ENCODE assay signal across 16 cellular contexts in genomic region chrX:40088299-40088625, GRCh38. TPM values are rescaled to one million over a fixed set of nuclear protein-coding genes. Genes with fewer than 3 reads are reported as not detected.
DNase-seq lines count a peak whose midpoint lies in the region; ATAC-seq, FAIRE-seq and TF ChIP-seq lines count a peak whose summit lies in the region.
"Had no signal": no experiment of that assay in that cellular context is flagged by ENCODE, and none has a peak within 500 bp of the region (broad histone marks: within the 10 kb centered on the region; RNA-seq: fewer than 3 reads in every experiment).

No MANE protein-coding gene starts in this region.

- intact Hi-C loops in pancreas (cut with DNase I), result no loop called here

- H3K9me3 ChIP-seq in BLaER1, result peaks cover 22% of the 10 kb centered on the region; the same call in 1 of the 2 replicates
- H3K9me3 ChIP-seq in HUES64 (ENCODE audit: insufficient read depth, low read depth, low read length), result no peaks in the 10 kb centered on the region
- no peaks in the 10 kb centered on the region for H3K9me3 ChIP-seq in pancreas

- H4K20me1 ChIP-seq in BLaER1, result peaks cover 100% of the 10 kb centered on the region

- WGBS in HUES64, result 3% methylated on average over 5 of the region's 5 CpGs
- WGBS in pancreas, 2 donors, result 13 to 41% methylated on average over 5 of the region's 5 CpGs

- H3K27me3 ChIP-seq in BLaER1 (peaks cover 84% of the 10 kb centered on the region), HUES64 (ENCODE audit: insufficient read depth, low read length) (peaks cover 52% of the 10 kb centered on the region), pancreas (peaks cover 0 to 6% (median 0%) of the 10 kb centered on the region in 4 donors)

- no peaks in the 10 kb centered on the region for H3K27me3 Mint-ChIP-seq in central memory CD8-positive, alpha-beta T cell
- H3K27me3 Mint-ChIP-seq in nephron (ENCODE audit: low read depth), result peaks cover 10% of the 10 kb centered on the region
- H3K27me3 Mint-ChIP-seq in activated T-cell treated with anti-CD3 and anti-CD28 coated beads, Interleukin-2, amount 50 U/mL, for 4 hours (ENCODE audit: low read depth), result no peaks in the 10 kb centered on the region
- H3K27me3 Mint-ChIP-seq: B cell had no signal

- H3K36me3 Mint-ChIP-seq in central memory CD8-positive, alpha-beta T cell (ENCODE audit: insufficient read depth), result peaks cover 3% of the 10 kb centered on the region
- H3K36me3 Mint-ChIP-seq in nephron (ENCODE audit: low read depth), result no peaks in the 10 kb centered on the region
- H3K36me3 Mint-ChIP-seq in activated T-cell treated with anti-CD3 and anti-CD28 coated beads, Interleukin-2, amount 50 U/mL, for 4 hours (ENCODE audit: insufficient read depth), result peaks cover 3% of the 10 kb centered on the region

- H3K4me2 ChIP-seq in BLaER1, result peak overlapping the region; percentile 85

- peaks cover 21% of the 10 kb centered on the region for H3K36me3 ChIP-seq in BLaER1
- no peaks in the 10 kb centered on the region for H3K36me3 ChIP-seq in HUES64 (ENCODE audit: insufficient read depth, low read length)
- no peaks in the 10 kb centered on the region for H3K36me3 ChIP-seq in pancreas

- peak overlapping the region; percentile 39 for H3K27ac Mint-ChIP-seq in central memory CD8-positive, alpha-beta T cell (ENCODE audit: low read depth)
- H3K27ac Mint-ChIP-seq in nephron, result peak overlapping the region; percentile 26 to 45 (median 42)
- H3K27ac Mint-ChIP-seq: activated naive CD4-positive, alpha-beta T cell treated with anti-CD3 and anti-CD28 coated beads for 36 hours; B cell had no signal

- peaks cover 62% of the 10 kb centered on the region for H3K4me1 Mint-ChIP-seq in central memory CD8-positive, alpha-beta T cell
- peaks cover 78% of the 10 kb centered on the region for H3K4me1 Mint-ChIP-seq in nephron
- peaks cover 61% of the 10 kb centered on the region for H3K4me1 Mint-ChIP-seq in activated T-cell treated with anti-CD3 and anti-CD28 coated beads, Interleukin-2, amount 50 U/mL, for 4 hours (ENCODE audit: low read depth)

- H3K4me3 Mint-ChIP-seq in central memory CD8-positive, alpha-beta T cell, result peak overlapping the region; percentile 46
- H3K4me3 Mint-ChIP-seq in nephron, result peak overlapping the region in 2 of 3 experiments; percentile 37 to 64
- no peak overlapping the region for H3K4me3 Mint-ChIP-seq in activated T-cell treated with anti-CD3 and anti-CD28 coated beads, Interleukin-2, amount 50 U/mL, for 4 hours
- H3K4me3 Mint-ChIP-seq: activated naive CD4-positive, alpha-beta T cell treated with anti-CD3 and anti-CD28 coated beads for 36 hours had no signal

- no peak for ATAC-seq in central memory CD8-positive, alpha-beta T cell (replicated peaks; ENCODE audit: extremely low read depth, poor library complexity, severe bottlenecking)
- ATAC-seq in activated T-cell treated with anti-CD3 and anti-CD28 coated beads, Interleukin-2, amount 50 U/mL, for 4 hours, result no peak
- ATAC-seq in pancreas, result no peak

- no peak for DNase-seq in central memory CD8-positive, alpha-beta T cell (ENCODE audit: low spot score in 2 of 2)
- DNase-seq in LoVo (ENCODE audit: low spot score) (no peak), DMS114 treated with DMSO at 0.1 percent for 48 hours (lab: John Stamatoyannopoulos, UW; ENCODE audit: unreplicated experiment) (no peak), pancreas (no peak)
- no peak for DNase-seq in activated T-cell treated with anti-CD3 and anti-CD28 coated beads, Interleukin-2, amount 50 U/mL, for 4 hours
- DNase-seq: activated naive CD4-positive, alpha-beta T cell treated with anti-CD3 and anti-CD28 coated beads for 36 hours; caudate nucleus; NCI-H146; NCI-H774; SHP77 had no signal

- no peak for FAIRE-seq in pancreas (lab: Jason Lieb, UNC)
- FAIRE-seq: GM18507, HTR-8/SVneo had no signal

- 0 out of 2 replicates have a peak overlapping the region, but pooled peaks have one; percentile 5 for H3K9ac ChIP-seq in BLaER1
- no peak overlapping the region for H3K9ac ChIP-seq in HUES64 (ENCODE audit: low read depth, low read length)

- no peak overlapping the region for H3K27ac ChIP-seq in BLaER1
- H3K27ac ChIP-seq in HUES64 (ENCODE audit: low read depth, low read length), result peak overlapping the region; percentile 26; the same call in 1 of the 2 replicates
- H3K27ac ChIP-seq in pancreas, result peak overlapping the region in 1 of 4 donors; percentile 9

- TF ChIP-seq CTCF in nephron (IDR thresholded peaks at IDR 0.05; ENCODE audit: unreplicated experiment in 3 of 3) (no peak), pancreas (IDR thresholded peaks at IDR 0.05) (no peak)

- H3K4me3 ChIP-seq in BLaER1, result no peak overlapping the region; the same call in 1 of the 2 replicates
- peak overlapping the region; percentile 65 for H3K4me3 ChIP-seq in HUES64 (ENCODE audit: low read length)
- H3K4me3 ChIP-seq in pancreas, result no peak overlapping the region

- H3K4me1 ChIP-seq in BLaER1 (peaks cover 98% of the 10 kb centered on the region), HUES64 (ENCODE audit: insufficient read depth, low read length) (peaks cover 55% of the 10 kb centered on the region), pancreas (peaks cover 0 to 36% (median 0%) of the 10 kb centered on the region in 3 donors)

- no peaks in the 10 kb centered on the region for H3K9me3 Mint-ChIP-seq in central memory CD8-positive, alpha-beta T cell
- peaks cover 2% of the 10 kb centered on the region for H3K9me3 Mint-ChIP-seq in nephron
- H3K9me3 Mint-ChIP-seq in activated T-cell treated with anti-CD3 and anti-CD28 coated beads, Interleukin-2, amount 50 U/mL, for 4 hours, result no peaks in the 10 kb centered on the region
- H3K9me3 Mint-ChIP-seq: activated naive CD4-positive, alpha-beta T cell treated with anti-CD3 and anti-CD28 coated beads for 36 hours had no signal

RNA-seq across cellular contexts. Expression of gene BCOR, which starts 9.5 kb away (rescaled TPM):
- polyA plus RNA-seq in HUES64 (2013, experiment 1 of 2), result 34.7 TPM
- polyA plus RNA-seq in HUES64 (2013, experiment 2 of 2), result 31.5 TPM
- 10 to 100 TPM; 53.4 to 58.5 (median 54.5) TPM for total RNA-seq in activated T-cell treated with anti-CD3 and anti-CD28 coated beads, Interleukin-2, amount 50 U/mL, for 4 hours
- 10 to 100 TPM in 5 of 6 donors, 1 to 10 TPM in 1; 9.8 to 18.4 (median 13.2) TPM for total RNA-seq in pancreas
- polyA plus RNA-seq in pancreas, result 10 to 100 TPM in 1 of 2 donors, 1 to 10 TPM in 1; 6.3 to 14.3 TPM
